ENCODE assay signal across 8 cellular contexts in genomic region chr17:4554441-4554996, GRCh38. TPM values are rescaled to one million over a fixed set of nuclear protein-coding genes. Genes with fewer than 3 reads are reported as not detected.
DNase-seq lines count a peak whose midpoint lies in the region; ATAC-seq and TF ChIP-seq lines count a peak whose summit lies in the region.

No MANE protein-coding gene starts in this region.

- intact Hi-C loops in activated CD8-positive, alpha-beta T cell treated with anti-CD3 and anti-CD28 coated beads for 36 hours (cut with micrococcal nuclease), result no loop called here

- no peak for ATAC-seq in activated CD8-positive, alpha-beta T cell treated with anti-CD3 and anti-CD28 coated beads for 36 hours
- ATAC-seq in stimulated activated naive CD8-positive, alpha-beta T cell treated with anti-CD3 and anti-CD28 coated beads, Interleukin-15, amount 100 ng/mL, for 72 hours, result peak; percentile 17

- H3K36me3 ChIP-seq in iPS-15b (ENCODE audit: control insufficient read depth, insufficient read depth, low read length), result peaks cover 36% of the 10 kb centered on the region

- peak overlapping the region; percentile 94 for H3K4me3 ChIP-seq in iPS-15b (ENCODE audit: low read depth, low read length)

- TF ChIP-seq CTCF in activated CD8-positive, alpha-beta T cell treated with anti-CD3 and anti-CD28 coated beads for 36 hours (IDR thresholded peaks at IDR 0.05), result no peak

- no peaks in the 10 kb centered on the region for H3K27me3 ChIP-seq in iPS-15b (ENCODE audit: control insufficient read depth, insufficient read depth, low read length)

- peak overlapping the region; percentile 85 for H3K9ac ChIP-seq in iPS-15b (ENCODE audit: low read depth, low read length)

- peaks cover 6% of the 10 kb centered on the region for H3K4me1 ChIP-seq in iPS-15b (ENCODE audit: control insufficient read depth, insufficient read depth, low read length)

- peak overlapping the region; percentile 97 for H3K4me3 Mint-ChIP-seq in activated CD8-positive, alpha-beta T cell treated with anti-CD3 and anti-CD28 coated beads for 36 hours
- H3K4me3 Mint-ChIP-seq in stimulated activated naive CD8-positive, alpha-beta T cell treated with anti-CD3 and anti-CD28 coated beads, Interleukin-15, amount 100 ng/mL, for 72 hours, result peak overlapping the region; percentile 88 to 91

- H3K9me3 ChIP-seq in iPS-15b (ENCODE audit: control insufficient read depth, insufficient read depth, low read length), result no peaks in the 10 kb centered on the region

- H3K4me1 Mint-ChIP-seq in activated CD8-positive, alpha-beta T cell treated with anti-CD3 and anti-CD28 coated beads for 36 hours (ENCODE audit: low read depth), result peaks cover 22% of the 10 kb centered on the region
- peaks cover 47% of the 10 kb centered on the region for H3K4me1 Mint-ChIP-seq in stimulated activated naive CD8-positive, alpha-beta T cell treated with anti-CD3 and anti-CD28 coated beads, Interleukin-15, amount 100 ng/mL, for 72 hours

- peak overlapping the region; percentile 95 for H3K27ac Mint-ChIP-seq in activated CD8-positive, alpha-beta T cell treated with anti-CD3 and anti-CD28 coated beads for 36 hours
- H3K27ac Mint-ChIP-seq in stimulated activated naive CD8-positive, alpha-beta T cell treated with anti-CD3 and anti-CD28 coated beads, Interleukin-15, amount 100 ng/mL, for 72 hours, result peak overlapping the region; percentile 97 to 99

- H3K9me3 Mint-ChIP-seq in activated CD8-positive, alpha-beta T cell treated with anti-CD3 and anti-CD28 coated beads for 36 hours, result no peaks in the 10 kb centered on the region
- no peaks in the 10 kb centered on the region for H3K9me3 Mint-ChIP-seq in stimulated activated naive CD8-positive, alpha-beta T cell treated with anti-CD3 and anti-CD28 coated beads, Interleukin-15, amount 100 ng/mL, for 72 hours

- H3K36me3 Mint-ChIP-seq in activated CD8-positive, alpha-beta T cell treated with anti-CD3 and anti-CD28 coated beads for 36 hours (ENCODE audit: low read depth), result peaks cover 35% of the 10 kb centered on the region

- CTCF ChIA-PET in activated CD8-positive, alpha-beta T cell treated with anti-CD3 and anti-CD28 coated beads for 36 hours (lab: Charles Lee), result interaction anchor here (0.6 to 7.9 kb wide), 2 partner anchors 12 to 115 kb away, joined by 3 to 51 read pairs; no protein-coding TSS in a partner anchor

- no peaks in the 10 kb centered on the region for H3K27me3 Mint-ChIP-seq in activated CD8-positive, alpha-beta T cell treated with anti-CD3 and anti-CD28 coated beads for 36 hours
- no peaks in the 10 kb centered on the region for H3K27me3 Mint-ChIP-seq in stimulated activated naive CD8-positive, alpha-beta T cell treated with anti-CD3 and anti-CD28 coated beads, Interleukin-15, amount 100 ng/mL, for 72 hours

- POLR2A ChIA-PET in activated CD8-positive, alpha-beta T cell treated with anti-CD3 and anti-CD28 coated beads for 36 hours (lab: Charles Lee), result interaction anchor here (0.8 to 2.7 kb wide), 11 partner anchors 9 to 149 kb away, joined by 3 to 13 read pairs (median 4); partner anchors contain the start of gene SPNS3

- DNase-seq in DMS53 (lab: John Stamatoyannopoulos, UW) (peak; percentile 31), DMS53 treated with DMSO at 0.1 percent for 48 hours (lab: John Stamatoyannopoulos, UW; ENCODE audit: unreplicated experiment) (no peak), NCI-H187 treated with DMSO at 0.1 percent for 48 hours (lab: John Stamatoyannopoulos, UW) (no peak), NK-92 (lab: John Stamatoyannopoulos, UW; ENCODE audit: unreplicated experiment) (no peak), SIG-M5 (lab: John Stamatoyannopoulos, UW) (no peak)
- peak; percentile 24 for DNase-seq in activated CD8-positive, alpha-beta T cell treated with anti-CD3 and anti-CD28 coated beads for 36 hours
- no peak for DNase-seq in stimulated activated naive CD8-positive, alpha-beta T cell treated with anti-CD3 and anti-CD28 coated beads, Interleukin-15, amount 100 ng/mL, for 72 hours

RNA-seq across cellular contexts. Expression of gene MYBBP1A, which starts 0.7 kb away (rescaled TPM):
- 100 to 1,000 TPM; 104 to 107 TPM for total RNA-seq in activated CD8-positive, alpha-beta T cell treated with anti-CD3 and anti-CD28 coated beads for 36 hours

RNA-seq across cellular contexts. Expression of gene GGT6, which starts 5.9 kb away (rescaled TPM):
- not detected for total RNA-seq in activated CD8-positive, alpha-beta T cell treated with anti-CD3 and anti-CD28 coated beads for 36 hours

RNA-seq across cellular contexts. Expression of gene SMTNL2, which starts 29.8 kb away (rescaled TPM):
- total RNA-seq in activated CD8-positive, alpha-beta T cell treated with anti-CD3 and anti-CD28 coated beads for 36 hours, result not detected

RNA-seq across cellular contexts. Expression of gene SPNS2, which starts 55.8 kb away (rescaled TPM):
- total RNA-seq in activated CD8-positive, alpha-beta T cell treated with anti-CD3 and anti-CD28 coated beads for 36 hours, result 1 to 10 TPM in 1 of 2 experiments, under 1 TPM in 1; 0.95 to 1.2 TPM

Comparison
In these comparisons a context has a peak if more than half of its experiments do, and no peak if none do; other contexts are left out.
1. DNase-seq: peak in DMS53 (single experiment) and activated CD8-positive, alpha-beta T cell treated with anti-CD3 and anti-CD28 coated beads for 36 hours (single experiment); none in DMS53 treated with DMSO at 0.1 percent for 48 hours (single experiment), stimulated activated naive CD8-positive, alpha-beta T cell treated with anti-CD3 and anti-CD28 coated beads, Interleukin-15, amount 100 ng/mL, for 72 hours (0 of 2), NCI-H187 treated with DMSO at 0.1 percent for 48 hours (single experiment), NK-92 (single experiment) and SIG-M5 (single experiment).